1 cellular context compared by ENCODE assay signal in genomic region chr20:44966030-44966961, GRCh38.
TF ChIP-seq lines count a peak whose summit lies in the region.

Gene STK4 (plus strand): TSS chr20:44966512. CDS start chr20:44966569, 57 bp downstream.

TF ChIP-seq in K562, 482 proteins besides CTCF, POLR2A, EP300 and RAD21 (continued from another document and continues in another):
- TF ChIP-seq RERE (CRISPR knock-in tag; IDR thresholded peaks at IDR 0.05; ENCODE audit: borderline replicate concordance) (no peak), FOXJ3 (CRISPR knock-in tag; IDR thresholded peaks at IDR 0.05) (no peak), KHSRP (IDR thresholded peaks at IDR 0.05) (no peak), MBD2 (IDR thresholded peaks at IDR 0.05; ENCODE audit: borderline replicate concordance, low read depth) (peak; percentile 59; the same call in 1 of the 2 replicates), ZBTB40 (IDR thresholded peaks at IDR 0.05) (peak; percentile 93), ZBTB40 (CRISPR knock-in tag; IDR thresholded peaks at IDR 0.05) (no peak), E2F1 (CRISPR knock-in tag; IDR thresholded peaks at IDR 0.05) (peak; percentile 94), CBX3 (IDR thresholded peaks at IDR 0.05; ENCODE audit: borderline replicate concordance in 1 of 2, low read length in 2 of 2) (peak in 1 of 2 experiments; percentile 54; a peak in 1 of 3 replicates), E2F8 (IDR thresholded peaks at IDR 0.05; ENCODE audit: low read depth, partially characterized antibody) (peak; percentile 94), ARID3A (IDR thresholded peaks at IDR 0.05; ENCODE audit: borderline replicate concordance, low read depth, low read length) (no peak), CREB3 (tag; conservative IDR thresholded peaks at IDR 0.05; ENCODE audit: low read depth) (no peak), CTBP1 (IDR thresholded peaks at IDR 0.05; ENCODE audit: borderline replicate concordance) (peak; percentile 93), ZC3H8 (IDR thresholded peaks at IDR 0.05) (no peak), UBTF (IDR thresholded peaks at IDR 0.05; ENCODE audit: borderline replicate concordance in 1 of 2, low read depth in 2 of 2, low read length in 2 of 2) (peak; percentile 54 to 66; a peak in 2 of 4 replicates), ATF1 (CRISPR knock-in tag; IDR thresholded peaks at IDR 0.05) (no peak), ATF1 (tag; IDR thresholded peaks at IDR 0.05) (peak; percentile 87), SRF (CRISPR knock-in tag; IDR thresholded peaks at IDR 0.05) (peak in 1 of 2 experiments; percentile 27; a peak in 1 of 4 replicates), SPI1 (IDR thresholded peaks at IDR 0.05; ENCODE audit: borderline replicate concordance, low read depth, low read length) (peak; percentile 99), RBBP5 (IDR thresholded peaks at IDR 0.05; ENCODE audit: borderline replicate concordance, insufficient read depth, low read length, poor library complexity, severe bottlenecking) (peak; percentile 85), COPS2 (conservative IDR thresholded peaks at IDR 0.05) (no peak), MLLT1 (IDR thresholded peaks at IDR 0.05) (peak in 1 of 2 experiments; percentile 61; a peak in 1 of 4 replicates), IRF1 (CRISPR knock-in tag; IDR thresholded peaks at IDR 0.05; ENCODE audit: borderline replicate concordance) (no peak), TARDBP (IDR thresholded peaks at IDR 0.05) (no peak), ZNF12 (CRISPR knock-in tag; IDR thresholded peaks at IDR 0.05) (peak; percentile 64; the same call in 1 of the 2 replicates)
